Comparison of ENCODE assay signal across 28 cellular contexts in genomic region chr1:230381564-230381963, GRCh38. TPM values are rescaled to one million over a fixed set of nuclear protein-coding genes. Genes with fewer than 3 reads are reported as not detected.
DNase-seq lines count a peak whose midpoint lies in the region; ATAC-seq and TF ChIP-seq lines count a peak whose summit lies in the region.
"Had no signal": no experiment of that assay in that cellular context is flagged by ENCODE, and none has a peak within 500 bp of the region (broad histone marks: within the 10 kb centered on the region; RNA-seq: fewer than 3 reads in every experiment).

No MANE protein-coding gene starts in this region.

- H3K27ac ChIP-seq in SK-N-SH (ENCODE audit: low read depth in 2 of 2, low read length in 1 of 2) (peak overlapping the region in 1 of 2 experiments; percentile 86; a peak in 2 of 4 replicates), right lobe of liver (peak overlapping the region in 2 of 3 donors; percentile 5 to 24), tibial nerve (peak overlapping the region in 1 of 4 donors; percentile 62)
- H3K27ac ChIP-seq: heart left ventricle, left ventricle myocardium inferior, stomach had no signal

- no peaks in the 10 kb centered on the region for H3K9me3 ChIP-seq in SK-N-SH
- no peaks in the 10 kb centered on the region for H3K9me3 ChIP-seq in right lobe of liver
- peaks cover 0 to 22% (median 0%) of the 10 kb centered on the region in 4 donors for H3K9me3 ChIP-seq in tibial nerve
- H3K9me3 ChIP-seq: BE2C, upper lobe of right lung had no signal

- no peak for TF ChIP-seq CTCF in SK-N-SH (IDR thresholded peaks at IDR 0.05)
- TF ChIP-seq CTCF in brain (conservative IDR thresholded peaks at IDR 0.05) = no peak
- TF ChIP-seq CTCF in right lobe of liver (IDR thresholded peaks at IDR 0.05) = no peak
- no peak for TF ChIP-seq CTCF in type B pancreatic cell (conservative IDR thresholded peaks at IDR 0.05)
- no peak for TF ChIP-seq CTCF in tibial nerve (IDR thresholded peaks at IDR 0.05)

- CTCF ChIA-PET in SK-N-SH (lab: Yijun Ruan, JAX) = interaction anchor here (0.7 kb wide), 1 partner anchor 416 kb away, joined by 3 read pairs; no protein-coding TSS in a partner anchor

- H3K9me3 Mint-ChIP-seq in brain = peaks cover 10 to 14% (median 11%) of the 10 kb centered on the region in 5 experiments
- peaks cover 10% of the 10 kb centered on the region for H3K9me3 Mint-ChIP-seq in type B pancreatic cell

- no peaks in the 10 kb centered on the region for H4K20me1 ChIP-seq in SK-N-SH (ENCODE audit: insufficient read depth)

- DNase-seq in SK-N-SH = peak; percentile 47
- DNase-seq in right lobe of liver = no peak
- DNase-seq in type B pancreatic cell (ENCODE audit: extremely low spot score, unreplicated experiment) = no peak
- no peak for DNase-seq in tibial nerve (ENCODE audit: low spot score in 2 of 2)
- DNase-seq: activated CD4-positive, alpha-beta memory T cell treated with anti-CD3 and anti-CD28 coated beads for 36 hours; COR-L47; heart left ventricle; IMR-90; left ventricle myocardium inferior; midbrain; natural killer cell; NCI-H1092 treated with DMSO at 0.1 percent for 48 hours; NCI-H2029; NCI-H226; NCI-H82; OCI-M1; Right ventricle myocardium superior; stimulated activated CD4-positive, alpha-beta T cell treated with anti-CD3 and anti-CD28 coated beads, Interleukin-15, amount 100 ng/mL, for 24 hours; SW 1271 had no signal

- H3K9me2 ChIP-seq in SK-N-SH = no peaks in the 10 kb centered on the region

- POLR2A ChIA-PET in SK-N-SH (lab: Yijun Ruan, JAX) = no interaction called here

- no peaks in the 10 kb centered on the region for H3F3A ChIP-seq in SK-N-SH (replicated peaks; ENCODE audit: insufficient read depth)

- H2AFZ ChIP-seq in SK-N-SH (ENCODE audit: low read depth) = no peak overlapping the region

- no peaks in the 10 kb centered on the region for H3K27me3 Mint-ChIP-seq in brain
- no peaks in the 10 kb centered on the region for H3K27me3 Mint-ChIP-seq in type B pancreatic cell
- H3K27me3 Mint-ChIP-seq: activated naive CD8-positive, alpha-beta T cell had no signal

- H3K4me3 ChIP-seq in SK-N-SH (ENCODE audit: low read depth in 2 of 2, low read length in 1 of 2) = no peak overlapping the region
- no peak overlapping the region for H3K4me3 ChIP-seq in right lobe of liver
- H3K4me3 ChIP-seq in tibial nerve = no peak overlapping the region
- H3K4me3 ChIP-seq: HAP-1, heart left ventricle, left ventricle myocardium inferior, stomach, upper lobe of right lung had no signal

- TF ChIP-seq RAD21 in SK-N-SH (IDR thresholded peaks at IDR 0.05; ENCODE audit: low read length) = no peak

- intact Hi-C loops in right lobe of liver (cut with DNase I) = no loop called here

- H3K79me2 ChIP-seq in SK-N-SH (ENCODE audit: insufficient read depth) = no peaks in the 10 kb centered on the region

- TF ChIP-seq POLR2A in right lobe of liver (IDR thresholded peaks at IDR 0.05) = no peak
- no peak for TF ChIP-seq POLR2A in tibial nerve (IDR thresholded peaks at IDR 0.05)

- H3K4me1 ChIP-seq in SK-N-SH (ENCODE audit: control insufficient read depth in 1 of 2, insufficient read depth in 2 of 2, low read depth in 1 of 2, low read length in 1 of 2) = peaks cover 0 to 31% of the 10 kb centered on the region in 2 experiments; a peak in 2 of 4 replicates
- peaks cover 0 to 9% (median 0%) of the 10 kb centered on the region in 4 donors for H3K4me1 ChIP-seq in right lobe of liver
- peaks cover 0 to 12% (median 0%) of the 10 kb centered on the region in 4 donors for H3K4me1 ChIP-seq in tibial nerve
- H3K4me1 ChIP-seq: HAP-1 had no signal

- ATAC-seq in SK-N-SH treated with all-trans-retinoic acid at 6 μM for 48 hours (no peak), right lobe of liver (peak in 1 of 4 donors; percentile 3), HG03460 (IDR thresholded peaks at IDR 0.05; ENCODE audit: unreplicated experiment) (no peak), HG03571 (IDR thresholded peaks at IDR 0.05; ENCODE audit: unreplicated experiment) (no peak)
- ATAC-seq: natural killer cell had no signal

- WGBS in SK-N-SH (ENCODE audit: low lambda C conversion rate) = 61% methylated on average over 6 of the region's 6 CpGs
- WGBS in right lobe of liver (ENCODE audit: insufficient coverage, low coverage, low lambda C conversion rate, missing lambda C conversion rate) = 38% methylated on average over 1 of the region's 6 CpGs
- 28 to 39% methylated on average over 6 of the region's 6 CpGs for WGBS in tibial nerve, 2 donors

- H3K36me3 Mint-ChIP-seq in brain (peaks cover 24% of the 10 kb centered on the region), type B pancreatic cell (peaks cover 7% of the 10 kb centered on the region)
- H3K36me3 Mint-ChIP-seq: activated CD4-positive, alpha-beta memory T cell treated with anti-CD3 and anti-CD28 coated beads for 36 hours; natural killer cell had no signal

- H3K4me1 Mint-ChIP-seq in brain (peaks cover 71% of the 10 kb centered on the region), type B pancreatic cell (ENCODE audit: unreplicated experiment) (peaks cover 17% of the 10 kb centered on the region)
- H3K4me1 Mint-ChIP-seq: natural killer cell had no signal

- no peaks in the 10 kb centered on the region for H3K27me3 ChIP-seq in SK-N-SH (ENCODE audit: insufficient read depth)
- H3K27me3 ChIP-seq in right lobe of liver = no peaks in the 10 kb centered on the region
- H3K27me3 ChIP-seq in tibial nerve = no peaks in the 10 kb centered on the region
- H3K27me3 ChIP-seq: BE2C, heart left ventricle, stomach, upper lobe of right lung had no signal

- H3K9ac ChIP-seq in SK-N-SH = no peak overlapping the region

- no peaks in the 10 kb centered on the region for H3K36me3 ChIP-seq in SK-N-SH (replicated peaks in 1 of 2; ENCODE audit: control insufficient read depth in 1 of 2, insufficient read depth in 2 of 2, low read length in 1 of 2)
- H3K36me3 ChIP-seq in right lobe of liver = peaks cover 0 to 2% (median 0%) of the 10 kb centered on the region in 4 donors
- no peaks in the 10 kb centered on the region for H3K36me3 ChIP-seq in tibial nerve
- H3K36me3 ChIP-seq: BE2C, HAP-1, heart left ventricle, left ventricle myocardium inferior, stomach, upper lobe of right lung had no signal

- peak overlapping the region in 4 of 5 experiments; percentile 12 to 81 (median 68) for H3K27ac Mint-ChIP-seq in brain
- peak overlapping the region; percentile 44 for H3K27ac Mint-ChIP-seq in type B pancreatic cell
- H3K27ac Mint-ChIP-seq: activated CD4-positive, alpha-beta memory T cell treated with anti-CD3 and anti-CD28 coated beads for 36 hours; activated naive CD8-positive, alpha-beta T cell; natural killer cell had no signal

- no peak overlapping the region for H3K4me2 ChIP-seq in SK-N-SH

- TF ChIP-seq EP300 in SK-N-SH (IDR thresholded peaks at IDR 0.05; ENCODE audit: borderline replicate concordance in 1 of 2, low read depth in 1 of 2, low read length in 1 of 2) (no peak), tibial nerve (IDR thresholded peaks at IDR 0.05) (no peak)

- H3K4me3 Mint-ChIP-seq in brain (peak overlapping the region in 1 of 5 experiments; percentile 16), type B pancreatic cell (peak overlapping the region; percentile 40)
- H3K4me3 Mint-ChIP-seq: activated CD4-positive, alpha-beta memory T cell treated with anti-CD3 and anti-CD28 coated beads for 36 hours; activated naive CD8-positive, alpha-beta T cell; natural killer cell had no signal

TF ChIP-seq in SK-N-SH, 30 proteins besides CTCF, POLR2A, EP300 and RAD21:
- TF ChIP-seq SMC3 (IDR thresholded peaks at IDR 0.05; ENCODE audit: low read depth, low read length) = no peak
TF ChIP-seq in SK-N-SH: peak in this region for 0.

TF ChIP-seq in SK-N-SH treated with all-trans-retinoic acid at 6 μM for 48 hours, 23 proteins besides CTCF, POLR2A, EP300 and RAD21:
- TF ChIP-seq GLIS3 (CRISPR knock-in tag; IDR thresholded peaks at IDR 0.05) (no peak), ZNF70 (CRISPR knock-in tag; IDR thresholded peaks at IDR 0.05) (no peak), CSDC2 (CRISPR knock-in tag; IDR thresholded peaks at IDR 0.05) (no peak), ZC3H10 (CRISPR knock-in tag; IDR thresholded peaks at IDR 0.05) (no peak), SNAI2 (CRISPR knock-in tag; IDR thresholded peaks at IDR 0.05) (no peak), ZFP3 (CRISPR knock-in tag; IDR thresholded peaks at IDR 0.05) (no peak), ZNF565 (CRISPR knock-in tag; conservative IDR thresholded peaks at IDR 0.05; ENCODE audit: low read depth) (no peak), CREB5 (CRISPR knock-in tag; IDR thresholded peaks at IDR 0.05; ENCODE audit: low read depth) (no peak)

RNA-seq across cellular contexts. Expression of gene PGBD5, which starts 44.6 kb away (rescaled TPM):
- polyA plus RNA-seq in SK-N-SH (2012; rRNA removed) = 0.15 and 0.39 TPM in 2 replicates
- polyA plus RNA-seq in SK-N-SH (2012; cell fraction: cytosol; rRNA removed) = 0.13 and 0.47 TPM in 2 replicates
- 0.10 and 0.12 TPM in 2 replicates for polyA plus RNA-seq in SK-N-SH (2012; cell fraction: nucleus; rRNA removed)
- 38.5 TPM for polyA plus RNA-seq in brain (ENCODE audit: insufficient read depth, low read depth, low replicate concordance)
- 1 to 10 TPM in 5 of 6 experiments, under 1 TPM in 1; 0.80 to 6.4 (median 2.4) TPM for total RNA-seq in right lobe of liver
- total RNA-seq in type B pancreatic cell (ENCODE audit: low replicate concordance) = 7.2 and 8.7 TPM in 2 replicates
- 1 to 10 TPM; 1.4 to 5.1 (median 2.2) TPM for total RNA-seq in tibial nerve
